Comparison of ENCODE assay signal across 22 cellular contexts in genomic region chr12:213527-213932, GRCh38. TPM values are rescaled to one million over a fixed set of nuclear protein-coding genes. Genes with fewer than 3 reads are reported as not detected.
DNase-seq lines count a peak whose midpoint lies in the region; ATAC-seq and TF ChIP-seq lines count a peak whose summit lies in the region.
"Had no signal": no experiment of that assay in that cellular context is flagged by ENCODE, and none has a peak within 500 bp of the region (broad histone marks: within the 10 kb centered on the region; RNA-seq: fewer than 3 reads in every experiment).

No MANE protein-coding gene starts in this region.

- no peak overlapping the region for H2AFZ ChIP-seq in IMR-90 (replicated peaks; ENCODE audit: low read length, poor library complexity)

- 49% methylated on average over 8 of the region's 12 CpGs; no CpG with 5 or more reads in 1 of the 2 experiments for WGBS in IMR-90 (ENCODE audit: extremely low coverage in 2 of 2, insufficient read length in 1 of 2), 2 experiments
- WGBS in endodermal cell (ENCODE audit: insufficient coverage in 1 of 2, insufficient read length in 1 of 2), 2 experiments = 67 to 70% methylated on average over 11 to 12 of the region's 12 CpGs

- H3K9me3 Mint-ChIP-seq in nephron (no peaks in the 10 kb centered on the region), endodermal cell (no peaks in the 10 kb centered on the region)
- H3K9me3 Mint-ChIP-seq: activated T-helper 2 cell treated with anti-CD3 and anti-CD28 coated beads, Interferon-gamma antibody, Interleukin-2, Interleukin-4, amounts not matched to agents 10 μg/mL and 5 μg/mL and 100 μg/mL, durations not matched to agents 14 hours and 24 hours and 36 hours; natural killer cell had no signal

- POLR2A ChIA-PET in IMR-90 (lab: Charles Lee; ENCODE audit: unreplicated experiment) = no interaction called here

- H3K36me3 Mint-ChIP-seq in nephron (ENCODE audit: low read depth) (no peaks in the 10 kb centered on the region), endodermal cell (ENCODE audit: low read depth) (no peaks in the 10 kb centered on the region)
- H3K36me3 Mint-ChIP-seq: IgD-negative memory B cell, natural killer cell had no signal

- no peak overlapping the region for H3K56ac ChIP-seq in IMR-90 (ENCODE audit: extremely low read depth, insufficient read depth, low read length)

- TF ChIP-seq POLR2A in IMR-90 (IDR thresholded peaks at IDR 0.05; ENCODE audit: low read depth, low read length) = no peak

- H3K4me3 Mint-ChIP-seq in nephron (peak overlapping the region in 1 of 3 experiments; percentile 44), endodermal cell (no peak overlapping the region)
- H3K4me3 Mint-ChIP-seq: natural killer cell had no signal

- no peak overlapping the region for H2BK20ac ChIP-seq in IMR-90 (ENCODE audit: low read depth, low read length)

- H4K8ac ChIP-seq in IMR-90 (ENCODE audit: low read depth in 2 of 2, low read length in 2 of 2) = no peak overlapping the region

- peaks cover 45% of the 10 kb centered on the region for H3K27me3 Mint-ChIP-seq in nephron (ENCODE audit: low read depth)
- H3K27me3 Mint-ChIP-seq in endodermal cell (ENCODE audit: insufficient read depth) = peaks cover 87% of the 10 kb centered on the region

- H3K27me3 ChIP-seq in IMR-90 (ENCODE audit: control insufficient read depth, insufficient read depth, low read length) = peaks cover 72% of the 10 kb centered on the region
- peaks cover 55% of the 10 kb centered on the region for H3K27me3 ChIP-seq in endodermal cell (ENCODE audit: control insufficient read depth, insufficient read depth, low read length, poor library complexity, severe bottlenecking)

- H3K4me1 Mint-ChIP-seq in nephron = peaks cover 44% of the 10 kb centered on the region
- H3K4me1 Mint-ChIP-seq in endodermal cell = peaks cover 42% of the 10 kb centered on the region

- H3K4me1 ChIP-seq in IMR-90 (ENCODE audit: control insufficient read depth, insufficient read depth, low read length) (peaks cover 2% of the 10 kb centered on the region; the same call in 1 of the 2 replicates), endodermal cell (ENCODE audit: control insufficient read depth, insufficient read depth, low read length) (peaks cover 21% of the 10 kb centered on the region)
- H3K4me1 ChIP-seq: colonic mucosa had no signal

- H3K4ac ChIP-seq in IMR-90 (ENCODE audit: low read depth, low read length) = no peak overlapping the region

- H2BK15ac ChIP-seq in IMR-90 (ENCODE audit: low read depth, low read length) = no peak overlapping the region

- H3K4me2 ChIP-seq in IMR-90 (ENCODE audit: low read depth, low read length) = no peak overlapping the region

- H3K36me3 ChIP-seq in IMR-90 (ENCODE audit: control insufficient read depth, insufficient read depth, low read length) (no peaks in the 10 kb centered on the region), endodermal cell (ENCODE audit: control insufficient read depth, insufficient read depth, low read length) (no peaks in the 10 kb centered on the region)
- H3K36me3 ChIP-seq: brain microvascular endothelial cell, colonic mucosa, MG63 had no signal

- no peaks in the 10 kb centered on the region for H3K9me3 ChIP-seq in IMR-90 (ENCODE audit: control insufficient read depth, insufficient read depth, low read length)
- H3K9me3 ChIP-seq in endodermal cell (ENCODE audit: control insufficient read depth, low read length) = no peaks in the 10 kb centered on the region
- H3K9me3 ChIP-seq: colonic mucosa, MG63 had no signal

- H2AK9ac ChIP-seq in IMR-90 (replicated peaks; ENCODE audit: low read depth, low read length, poor library complexity) = peak overlapping the region; percentile 24

- H2BK120ac ChIP-seq in IMR-90 (ENCODE audit: low read depth, low read length) = no peak overlapping the region

- H3K14ac ChIP-seq in IMR-90 (replicated peaks; ENCODE audit: low read depth, low read length) = no peak overlapping the region

- H3K4me3 ChIP-seq in IMR-90 (ENCODE audit: insufficient read depth, low read depth, low read length) (no peak overlapping the region), epithelial cell of proximal tubule (ENCODE audit: low read depth, low read length) (peak overlapping the region; percentile 40), endodermal cell (ENCODE audit: low read length) (no peak overlapping the region)
- H3K4me3 ChIP-seq: colonic mucosa, MG63 had no signal

- CTCF ChIA-PET in IMR-90 (lab: Yijun Ruan, JAX) = interaction anchor here (0.6 kb wide), 1 partner anchor 138 kb away, joined by 4 read pairs; no protein-coding TSS in a partner anchor

- TF ChIP-seq RAD21 in IMR-90 (IDR thresholded peaks at IDR 0.05; ENCODE audit: low read length) = no peak

- H3K18ac ChIP-seq in IMR-90 (ENCODE audit: low read depth, low read length) = no peak overlapping the region

- H3K27ac ChIP-seq in IMR-90 (ENCODE audit: insufficient read depth, low read length) (no peak overlapping the region), temporal lobe (ENCODE audit: low read depth, low read length) (peak overlapping the region; percentile 27), endodermal cell (ENCODE audit: low read depth, low read length) (no peak overlapping the region)
- H3K27ac ChIP-seq: brain microvascular endothelial cell, colonic mucosa, RWPE1 had no signal

- DNase-seq in IMR-90 = no peak
- no peak for DNase-seq in epithelial cell of proximal tubule (ENCODE audit: low read depth)
- no peak for DNase-seq in DMS 273 (lab: John Stamatoyannopoulos, UW; ENCODE audit: unreplicated experiment)
- DNase-seq in activated effector memory CD4-positive, alpha-beta T cell treated with anti-CD3 and anti-CD28 coated beads, Interleukin-2, amount 50 U/mL, for 16 hours = no peak
- DNase-seq in endodermal cell = no peak
- DNase-seq: activated CD4-positive, alpha-beta T cell treated with anti-CD3 and anti-CD28 coated beads for 1 hour; brain microvascular endothelial cell; GOT3; MG63; natural killer cell; NCI-H146; NCI-H226; NK-92 treated with Interleukin-12 subunit alpha and Interleukin-12 subunit beta, amount 100 ng/mL, for 24 hours had no signal

- ATAC-seq in IMR-90 (ENCODE audit: low read depth) (no peak), HG02763 (IDR thresholded peaks at IDR 0.05; ENCODE audit: unreplicated experiment) (no peak)
- ATAC-seq: natural killer cell had no signal

- H4K91ac ChIP-seq in IMR-90 (ENCODE audit: insufficient read depth, low read depth, low read length) = no peak overlapping the region

- intact Hi-C loops in IMR-90 (cut with micrococcal nuclease) = no loop called here

- H2BK5ac ChIP-seq in IMR-90 (ENCODE audit: low read depth, low read length, poor library complexity, severe bottlenecking) = no peak overlapping the region

- TF ChIP-seq CTCF in IMR-90 (conservative IDR thresholded peaks at IDR 0.05; ENCODE audit: low read depth, low read length) (no peak), epithelial cell of proximal tubule (conservative IDR thresholded peaks at IDR 0.05; ENCODE audit: low read depth, low read length) (no peak), nephron (IDR thresholded peaks at IDR 0.05; ENCODE audit: unreplicated experiment in 3 of 3) (no peak), endodermal cell (conservative IDR thresholded peaks at IDR 0.05) (no peak)

- H3K23ac ChIP-seq in IMR-90 (ENCODE audit: low read depth, low read length) = no peak overlapping the region

- H3K79me1 ChIP-seq in IMR-90 (ENCODE audit: low read depth in 1 of 2, low read length in 2 of 2) = no peaks in the 10 kb centered on the region

- H4K5ac ChIP-seq in IMR-90 (ENCODE audit: low read depth, low read length) = no peak overlapping the region

- H4K20me1 ChIP-seq in IMR-90 (ENCODE audit: insufficient read depth, low read length) = no peaks in the 10 kb centered on the region; the same call in 1 of the 2 replicates

- dilution Hi-C loops in IMR-90 (cut with HindIII; ENCODE audit: low sequenced_read_pairs, unreplicated experiment) = no loop called here

- H3K9me1 ChIP-seq in IMR-90 (ENCODE audit: insufficient read depth, low read length) = no peaks in the 10 kb centered on the region

- H2AK5ac ChIP-seq in IMR-90 (ENCODE audit: low read depth, low read length) = no peak overlapping the region

- H3K27ac Mint-ChIP-seq in nephron = peak overlapping the region; percentile 85 to 94 (median 91)
- no peak overlapping the region for H3K27ac Mint-ChIP-seq in endodermal cell
- H3K27ac Mint-ChIP-seq: activated T-helper 2 cell treated with anti-CD3 and anti-CD28 coated beads, Interferon-gamma antibody, Interleukin-2, Interleukin-4, amounts not matched to agents 10 μg/mL and 5 μg/mL and 100 μg/mL, durations not matched to agents 14 hours and 24 hours and 36 hours; IgD-negative memory B cell; memory B cell had no signal

- in situ Hi-C loops in IMR-90 (cut with MboI; ENCODE audit: low sequenced_read_pairs) = no loop called here

- H3K9ac ChIP-seq in IMR-90 (ENCODE audit: low read depth, low read length) (no peak overlapping the region), endodermal cell (ENCODE audit: extremely low read depth, low read length, poor library complexity, severe bottlenecking) (no peak overlapping the region)

- BruUV-seq in IMR-90 (replicated peaks; lab: Mats Ljungman, UMichigan) = no TSS peak

TF ChIP-seq in IMR-90, 13 proteins besides CTCF, POLR2A, EP300 and RAD21 (continues in another document):
- no peak for TF ChIP-seq BHLHE40 (IDR thresholded peaks at IDR 0.05; ENCODE audit: low read depth, low read length)
- TF ChIP-seq RFX5 (IDR thresholded peaks at IDR 0.05; ENCODE audit: low read depth, low read length) = no peak
- TF ChIP-seq MAFK (IDR thresholded peaks at IDR 0.05; ENCODE audit: low read depth, low read length) = no peak
- no peak for TF ChIP-seq FOS (IDR thresholded peaks at IDR 0.05; ENCODE audit: low read depth, low read length)
- TF ChIP-seq SMC3 (IDR thresholded peaks at IDR 0.05; ENCODE audit: low read depth, low read length) = no peak
- no peak for TF ChIP-seq MXI1 (IDR thresholded peaks at IDR 0.05; ENCODE audit: borderline replicate concordance, low read depth, low read length)

RNA-seq across cellular contexts. Expression of gene SLC6A12, which starts 0.4 kb away (rescaled TPM):
- not detected in 2 replicates for total RNA-seq in IMR-90 (2012; rRNA removed)
- not detected in 2 replicates for polyA plus RNA-seq in IMR-90 (2012; rRNA removed)
- polyA plus RNA-seq in IMR-90 (2012; cell fraction: cytosol; rRNA removed) = 0.01 TPM in 1 of 2 replicates, not detected in the other
- polyA plus RNA-seq in IMR-90 (2012; cell fraction: nucleus; rRNA removed; ENCODE audit: low replicate concordance) = 0.10 TPM in 1 of 2 replicates, not detected in the other
- total RNA-seq in epithelial cell of proximal tubule = 0.07 TPM in 1 of 2 replicates, not detected in the other
- total RNA-seq in temporal lobe = 11.1 TPM
- 1 to 10 TPM in 1 of 2 donors, under 1 TPM in 1; 0.58 to 1.3 TPM for total RNA-seq in endodermal cell
- 0.43 TPM for polyA plus RNA-seq in endodermal cell (2013, experiment 1 of 2)
- not detected for polyA plus RNA-seq in endodermal cell (2013, experiment 2 of 2)
- total RNA-seq: endothelial cell of umbilical vein had no signal
- polyA plus RNA-seq: endothelial cell of umbilical vein, IgD-negative memory B cell had no signal

RNA-seq across cellular contexts. Expression of gene SLC6A13, which starts 49.1 kb away (rescaled TPM):
- total RNA-seq in IMR-90 (2012; rRNA removed) (under 0.01 and 0.28 TPM in 2 replicates), epithelial cell of proximal tubule (0.22 TPM in 1 of 2 replicates, not detected in the other), temporal lobe (14.0 TPM), endodermal cell (1 to 10 TPM; 1.1 to 2.4 TPM)
- polyA plus RNA-seq in IMR-90 (2012; rRNA removed) = 0.10 TPM in 1 of 2 replicates, not detected in the other
- polyA plus RNA-seq in IMR-90 (2012; cell fraction: cytosol; rRNA removed) = 0.05 TPM in 1 of 2 replicates, not detected in the other
- 0.45 and 1.1 TPM in 2 replicates for polyA plus RNA-seq in IMR-90 (2012; cell fraction: nucleus; rRNA removed; ENCODE audit: low replicate concordance)
- polyA plus RNA-seq in endodermal cell (2013, experiment 1 of 2) = not detected
- polyA plus RNA-seq in endodermal cell (2013, experiment 2 of 2) = not detected
- total RNA-seq: colonic mucosa, endothelial cell of umbilical vein had no signal
- polyA plus RNA-seq: IgD-negative memory B cell had no signal
